Comparison of ENCODE assay signal across 1 cellular context in the genomic region with DNA sequence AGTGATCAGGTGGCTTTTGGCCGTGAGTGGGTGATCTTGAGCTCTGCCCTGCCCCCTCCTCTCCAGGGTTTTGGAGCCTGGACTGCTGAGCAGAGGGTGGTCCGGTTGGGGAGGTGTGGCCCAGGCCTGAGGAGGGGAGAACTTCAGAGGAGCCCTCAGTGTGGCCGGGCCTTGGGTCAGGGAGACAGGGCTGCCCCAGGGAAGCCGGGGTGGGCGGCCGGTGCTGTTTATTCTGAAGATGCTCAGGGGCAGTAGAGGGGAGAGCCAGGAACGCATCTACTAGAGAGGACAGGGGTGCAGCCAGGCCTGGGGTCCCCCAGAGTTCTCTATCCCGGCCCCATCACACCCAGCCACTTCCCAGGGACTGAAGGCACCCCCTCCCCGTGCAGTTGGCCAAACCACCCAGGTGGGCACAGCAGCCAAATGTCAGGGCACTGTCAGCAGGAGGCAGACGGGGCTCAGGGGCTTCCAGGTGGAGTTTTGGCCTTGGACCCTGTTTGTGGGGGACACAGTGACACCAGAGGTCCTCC.
TF ChIP-seq lines count a peak whose summit lies in the region.

No MANE protein-coding gene starts in this region.

TF ChIP-seq in HCT116, 20 proteins besides CTCF, POLR2A, EP300 and RAD21:
- TF ChIP-seq, protein P1, sequence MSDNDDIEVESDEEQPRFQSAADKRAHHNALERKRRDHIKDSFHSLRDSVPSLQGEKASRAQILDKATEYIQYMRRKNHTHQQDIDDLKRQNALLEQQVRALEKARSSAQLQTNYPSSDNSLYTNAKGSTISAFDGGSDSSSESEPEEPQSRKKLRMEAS (IDR thresholded peaks at IDR 0.05): no peak
- TF ChIP-seq EZH2phosphoT487 (IDR thresholded peaks at IDR 0.05; ENCODE audit: borderline replicate concordance) (no peak), TCF7L2 (IDR thresholded peaks at IDR 0.05; ENCODE audit: borderline replicate concordance, extremely low read depth, insufficient read depth, insufficient read length) (no peak), POLR2AphosphoS5 (IDR thresholded peaks at IDR 0.05; ENCODE audit: low read depth, low read length) (no peak), YY1 (IDR thresholded peaks at IDR 0.05; ENCODE audit: extremely low read depth, insufficient replicate concordance, low read depth, low read length) (no peak), SRF (IDR thresholded peaks at IDR 0.05; ENCODE audit: low read depth) (no peak), EZH2 (IDR thresholded peaks at IDR 0.05) (no peak), EGR1 (IDR thresholded peaks at IDR 0.05; ENCODE audit: low read depth) (no peak), ZNF274 (IDR thresholded peaks at IDR 0.05; ENCODE audit: low read depth, low read length) (no peak), ELF1 (IDR thresholded peaks at IDR 0.05; ENCODE audit: borderline replicate concordance, low read depth) (no peak), FOSL1 (IDR thresholded peaks at IDR 0.05; ENCODE audit: low read depth) (no peak)
- TF ChIP-seq, protein P2, sequence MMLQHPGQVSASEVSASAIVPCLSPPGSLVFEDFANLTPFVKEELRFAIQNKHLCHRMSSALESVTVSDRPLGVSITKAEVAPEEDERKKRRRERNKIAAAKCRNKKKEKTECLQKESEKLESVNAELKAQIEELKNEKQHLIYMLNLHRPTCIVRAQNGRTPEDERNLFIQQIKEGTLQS (IDR thresholded peaks at IDR 0.05): no peak
- TF ChIP-seq, protein P3, sequence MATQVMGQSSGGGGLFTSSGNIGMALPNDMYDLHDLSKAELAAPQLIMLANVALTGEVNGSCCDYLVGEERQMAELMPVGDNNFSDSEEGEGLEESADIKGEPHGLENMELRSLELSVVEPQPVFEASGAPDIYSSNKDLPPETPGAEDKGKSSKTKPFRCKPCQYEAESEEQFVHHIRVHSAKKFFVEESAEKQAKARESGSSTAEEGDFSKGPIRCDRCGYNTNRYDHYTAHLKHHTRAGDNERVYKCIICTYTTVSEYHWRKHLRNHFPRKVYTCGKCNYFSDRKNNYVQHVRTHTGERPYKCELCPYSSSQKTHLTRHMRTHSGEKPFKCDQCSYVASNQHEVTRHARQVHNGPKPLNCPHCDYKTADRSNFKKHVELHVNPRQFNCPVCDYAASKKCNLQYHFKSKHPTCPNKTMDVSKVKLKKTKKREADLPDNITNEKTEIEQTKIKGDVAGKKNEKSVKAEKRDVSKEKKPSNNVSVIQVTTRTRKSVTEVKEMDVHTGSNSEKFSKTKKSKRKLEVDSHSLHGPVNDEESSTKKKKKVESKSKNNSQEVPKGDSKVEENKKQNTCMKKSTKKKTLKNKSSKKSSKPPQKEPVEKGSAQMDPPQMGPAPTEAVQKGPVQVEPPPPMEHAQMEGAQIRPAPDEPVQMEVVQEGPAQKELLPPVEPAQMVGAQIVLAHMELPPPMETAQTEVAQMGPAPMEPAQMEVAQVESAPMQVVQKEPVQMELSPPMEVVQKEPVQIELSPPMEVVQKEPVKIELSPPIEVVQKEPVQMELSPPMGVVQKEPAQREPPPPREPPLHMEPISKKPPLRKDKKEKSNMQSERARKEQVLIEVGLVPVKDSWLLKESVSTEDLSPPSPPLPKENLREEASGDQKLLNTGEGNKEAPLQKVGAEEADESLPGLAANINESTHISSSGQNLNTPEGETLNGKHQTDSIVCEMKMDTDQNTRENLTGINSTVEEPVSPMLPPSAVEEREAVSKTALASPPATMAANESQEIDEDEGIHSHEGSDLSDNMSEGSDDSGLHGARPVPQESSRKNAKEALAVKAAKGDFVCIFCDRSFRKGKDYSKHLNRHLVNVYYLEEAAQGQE (IDR thresholded peaks at IDR 0.05; ENCODE audit: low read depth): no peak
- TF ChIP-seq, protein P4, sequence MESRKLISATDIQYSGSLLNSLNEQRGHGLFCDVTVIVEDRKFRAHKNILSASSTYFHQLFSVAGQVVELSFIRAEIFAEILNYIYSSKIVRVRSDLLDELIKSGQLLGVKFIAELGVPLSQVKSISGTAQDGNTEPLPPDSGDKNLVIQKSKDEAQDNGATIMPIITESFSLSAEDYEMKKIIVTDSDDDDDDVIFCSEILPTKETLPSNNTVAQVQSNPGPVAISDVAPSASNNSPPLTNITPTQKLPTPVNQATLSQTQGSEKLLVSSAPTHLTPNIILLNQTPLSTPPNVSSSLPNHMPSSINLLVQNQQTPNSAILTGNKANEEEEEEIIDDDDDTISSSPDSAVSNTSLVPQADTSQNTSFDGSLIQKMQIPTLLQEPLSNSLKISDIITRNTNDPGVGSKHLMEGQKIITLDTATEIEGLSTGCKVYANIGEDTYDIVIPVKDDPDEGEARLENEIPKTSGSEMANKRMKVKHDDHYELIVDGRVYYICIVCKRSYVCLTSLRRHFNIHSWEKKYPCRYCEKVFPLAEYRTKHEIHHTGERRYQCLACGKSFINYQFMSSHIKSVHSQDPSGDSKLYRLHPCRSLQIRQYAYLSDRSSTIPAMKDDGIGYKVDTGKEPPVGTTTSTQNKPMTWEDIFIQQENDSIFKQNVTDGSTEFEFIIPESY (IDR thresholded peaks at IDR 0.05; ENCODE audit: extremely low read depth, insufficient replicate concordance, low read length): no peak
